In genomic region chr13:30572859-30573275, GRCh38 we compare ENCODE assay signal across 8 cellular contexts. TPM values are rescaled to one million over a fixed set of nuclear protein-coding genes. Genes with fewer than 3 reads are reported as not detected.
DNase-seq lines count a peak whose midpoint lies in the region; ATAC-seq and TF ChIP-seq lines count a peak whose summit lies in the region.

No MANE protein-coding gene starts in this region.

- dilution Hi-C loops in mammary epithelial cell (cut with HindIII; ENCODE audit: low sequenced_read_pairs): no loop called here

- H3K4me2 ChIP-seq in OCI-LY1 (ENCODE audit: low read length) (peak overlapping the region; percentile 91), mammary epithelial cell (ENCODE audit: insufficient read depth, low read depth, low read length) (peak overlapping the region; percentile 91)

- H2AFZ ChIP-seq in OCI-LY1 (ENCODE audit: low read length) (peak overlapping the region; percentile 96), mammary epithelial cell (ENCODE audit: low read depth, low read length) (peak overlapping the region; percentile 86)

- no peaks in the 10 kb centered on the region for H3F3A ChIP-seq in OCI-LY1 (ENCODE audit: insufficient read depth, low read length)

- WGBS in mammary epithelial cell (ENCODE audit: low coverage, missing lambda C conversion rate): 0% methylated on average over 1 of the region's 1 CpG

- H3K9me3 ChIP-seq in HAP-1 (no peaks in the 10 kb centered on the region), OCI-LY1 (ENCODE audit: low read length) (no peaks in the 10 kb centered on the region), mammary epithelial cell (replicated peaks; ENCODE audit: insufficient read depth, low read length) (no peaks in the 10 kb centered on the region), left lung (no peaks in the 10 kb centered on the region), tibial artery (no peaks in the 10 kb centered on the region)

- H3K4me1 ChIP-seq in HAP-1 (no peaks in the 10 kb centered on the region), OCI-LY1 (ENCODE audit: insufficient read depth, low read length, severe bottlenecking) (peaks cover 16% of the 10 kb centered on the region), mammary epithelial cell (ENCODE audit: insufficient read depth, low read length) (peaks cover 35% of the 10 kb centered on the region), left lung (peaks cover 0 to 32% of the 10 kb centered on the region in 2 donors), tibial artery (peaks cover 0 to 20% (median 7%) of the 10 kb centered on the region in 4 donors)

- DNase-seq in activated CD4-positive, alpha-beta T cell treated with anti-CD3 and anti-CD28 coated beads for 48 hours: peak; percentile 11
- no peak for DNase-seq in activated CD4-positive, alpha-beta T cell treated with anti-CD3 and anti-CD28 coated beads for 1 hour
- DNase-seq in HAP-1 (ENCODE audit: low spot score in 2 of 2): peak in 1 of 2 experiments; percentile 22
- DNase-seq in mammary epithelial cell: peak; percentile 37
- DNase-seq in left lung: no peak
- DNase-seq in tibial artery: no peak
- DNase-seq in activated effector memory CD4-positive, alpha-beta T cell treated with Interleukin-2 at 50 U/mL for 16 hours: no peak

- intact Hi-C loops in mammary epithelial cell (cut with micrococcal nuclease): loop anchor here (2.0 to 5.0 kb wide), 4 partner anchors 108 to 440 kb away; partner anchors contain the start of gene HMGB1
- intact Hi-C loops in left lung (cut with DNase I): no loop called here
- intact Hi-C loops in tibial artery (cut with DNase I; ENCODE audit: low total_unique reads): no loop called here

- TF ChIP-seq CTCF in OCI-LY1 (IDR thresholded peaks at IDR 0.05; ENCODE audit: low read length) (peak; percentile 65), mammary epithelial cell (conservative IDR thresholded peaks at IDR 0.05 in 1 of 2, IDR thresholded peaks at IDR 0.05 in 1 of 2; ENCODE audit: extremely low read depth in 1 of 2, insufficient read depth in 1 of 2, low read depth in 1 of 2, low read length in 2 of 2) (peak in 1 of 2 donors; percentile 33), left lung (IDR thresholded peaks at IDR 0.05) (peak in 1 of 2 donors; percentile 32), tibial artery (IDR thresholded peaks at IDR 0.05) (peak in 1 of 2 experiments; percentile 12)

- H3K9me2 ChIP-seq in OCI-LY1 (ENCODE audit: low read depth, low read length): no peaks in the 10 kb centered on the region

- no peaks in the 10 kb centered on the region for H3K36me3 ChIP-seq in HAP-1 (replicated peaks)
- H3K36me3 ChIP-seq in OCI-LY1 (ENCODE audit: insufficient read depth, low read length): no peaks in the 10 kb centered on the region
- H3K36me3 ChIP-seq in mammary epithelial cell (ENCODE audit: insufficient read depth, low read length): no peaks in the 10 kb centered on the region
- no peaks in the 10 kb centered on the region for H3K36me3 ChIP-seq in left lung
- no peaks in the 10 kb centered on the region for H3K36me3 ChIP-seq in tibial artery

- peak; percentile 81 for ATAC-seq in left lung

- no peaks in the 10 kb centered on the region for H3K27me3 ChIP-seq in HAP-1 (ENCODE audit: low read depth)
- H3K27me3 ChIP-seq in OCI-LY1 (ENCODE audit: insufficient read depth, low read length): no peaks in the 10 kb centered on the region
- H3K27me3 ChIP-seq in mammary epithelial cell (ENCODE audit: insufficient read depth, low read length): no peaks in the 10 kb centered on the region
- H3K27me3 ChIP-seq in left lung: no peaks in the 10 kb centered on the region
- no peaks in the 10 kb centered on the region for H3K27me3 ChIP-seq in tibial artery

- H3K4me3 ChIP-seq in HAP-1: peak overlapping the region; percentile 4
- H3K4me3 ChIP-seq in OCI-LY1 (ENCODE audit: low read depth, low read length, poor library complexity, severe bottlenecking): peak overlapping the region; percentile 55
- H3K4me3 ChIP-seq in mammary epithelial cell (replicated peaks in 1 of 3; ENCODE audit: insufficient read depth in 1 of 3, low read depth in 2 of 3, low read length in 3 of 3): peak overlapping the region; percentile 31 to 53 (median 46)
- H3K4me3 ChIP-seq in left lung: peak overlapping the region; percentile 12 to 29
- peak overlapping the region; percentile 47 for H3K4me3 ChIP-seq in tibial artery

- CTCF ChIA-PET in mammary epithelial cell (lab: Charles Lee; ENCODE audit: low non-redundant PET): no interaction called here

- peak overlapping the region; percentile 71 for H3K27ac ChIP-seq in OCI-LY1 (ENCODE audit: low read depth, low read length, poor library complexity, severe bottlenecking)
- H3K27ac ChIP-seq in mammary epithelial cell (ENCODE audit: insufficient read depth, low read depth, low read length): peak overlapping the region; percentile 71
- H3K27ac ChIP-seq in left lung: peak overlapping the region; percentile 60 to 71
- peak overlapping the region in 1 of 2 donors; percentile 55 for H3K27ac ChIP-seq in tibial artery

- peak overlapping the region; percentile 69 for H3K9ac ChIP-seq in OCI-LY1 (ENCODE audit: low read length)
- H3K9ac ChIP-seq in mammary epithelial cell (ENCODE audit: insufficient read depth, low read length): peak overlapping the region; percentile 74

- H3K79me2 ChIP-seq in OCI-LY1 (ENCODE audit: insufficient read depth, low read length) (no peaks in the 10 kb centered on the region), mammary epithelial cell (ENCODE audit: insufficient read depth, low read length) (no peaks in the 10 kb centered on the region)

- in situ Hi-C loops in HAP-1 (cut with MboI; ENCODE audit: low sequenced_read_pairs) (no loop called here), mammary epithelial cell (cut with MboI; ENCODE audit: low sequenced_read_pairs in 2 of 2) (no loop called here)

- H4K20me1 ChIP-seq in OCI-LY1 (ENCODE audit: insufficient read depth, low read length) (no peaks in the 10 kb centered on the region), mammary epithelial cell (ENCODE audit: insufficient read depth, low read length) (no peaks in the 10 kb centered on the region)

- no TSS peak for BruUV-seq in mammary epithelial cell (replicated peaks; lab: Mats Ljungman, UMichigan)

RNA-seq across cellular contexts. Expression of gene USPL1, which starts 44.9 kb away (rescaled TPM):
- 10 to 100 TPM; 12.4 to 13.5 TPM for total RNA-seq in mammary epithelial cell
- 7.3 TPM for polyA plus RNA-seq in mammary epithelial cell
- polyA minus RNA-seq in mammary epithelial cell: 7.3 TPM
- 10 to 100 TPM; 12.1 to 14.0 TPM for total RNA-seq in left lung

Comparison
In these comparisons a context has a peak if more than half of its experiments do, and no peak if none do; other contexts are left out.
1. DNase-seq: peak in activated CD4-positive, alpha-beta T cell treated with anti-CD3 and anti-CD28 coated beads for 48 hours (single experiment) and mammary epithelial cell (single experiment); none in activated CD4-positive, alpha-beta T cell treated with anti-CD3 and anti-CD28 coated beads for 1 hour (single experiment), left lung (0 of 2), tibial artery (0 of 2) and activated effector memory CD4-positive, alpha-beta T cell treated with Interleukin-2 at 50 U/mL for 16 hours (single experiment).
2. H3K4me3 ChIP-seq: peak in every context shown above with its lines; median percentile 55 in OCI-LY1; 47 in tibial artery; 46 in mammary epithelial cell; 20 in left lung; 4 in HAP-1.